ENCODE assay signal across 8 cellular contexts in the genomic region with DNA sequence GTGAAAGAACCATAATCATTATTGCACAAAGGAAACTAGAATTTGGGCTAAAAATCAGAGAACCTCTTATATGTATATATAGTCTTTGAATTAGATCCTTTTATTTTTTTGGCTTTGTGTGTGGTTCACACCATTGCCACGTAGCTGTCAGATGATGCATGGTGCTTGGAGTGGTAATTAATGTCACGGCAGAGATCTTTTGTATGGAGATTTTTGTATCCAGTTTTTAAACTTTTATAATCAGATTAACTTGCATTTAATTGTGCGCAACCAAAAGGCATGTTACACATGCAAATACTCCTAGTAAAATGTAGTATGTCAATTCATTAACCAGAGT. TPM values are rescaled to one million over a fixed set of nuclear protein-coding genes. Genes with fewer than 3 reads are reported as not detected.
DNase-seq lines count a peak whose midpoint lies in the region; ATAC-seq, FAIRE-seq and TF ChIP-seq lines count a peak whose summit lies in the region.

No MANE protein-coding gene starts in this region.

- peak overlapping the region; percentile 87 for H3K27ac ChIP-seq in Panc1 (ENCODE audit: low read length)
- peak overlapping the region; percentile 82 to 89 (median 85) for H3K27ac ChIP-seq in esophagus muscularis mucosa (replicated peaks in 1 of 4)
- no peak overlapping the region for H3K27ac ChIP-seq in pancreas

- H3K27me3 ChIP-seq in Panc1 (ENCODE audit: control insufficient read depth, insufficient read depth, low read length), result peaks cover 10% of the 10 kb centered on the region; the same call in 1 of the 2 replicates
- no peaks in the 10 kb centered on the region for H3K27me3 ChIP-seq in esophagus muscularis mucosa
- no peaks in the 10 kb centered on the region for H3K27me3 ChIP-seq in pancreas

- CTCF ChIA-PET in Panc1 (lab: Charles Lee), result interaction anchor here (1.0 to 1.7 kb wide), 3 partner anchors 14 to 311 kb away, joined by 3 to 11 read pairs (median 4); no protein-coding TSS in a partner anchor

- DNase-seq in NCI-H146 (lab: John Stamatoyannopoulos, UW) (peak; percentile 28), NCI-H146 treated with DMSO at 0.1 percent for 48 hours (lab: John Stamatoyannopoulos, UW; ENCODE audit: unreplicated experiment) (no peak), Panc1 (ENCODE audit: low read depth, low spot score) (no peak), esophagus muscularis mucosa (ENCODE audit: extremely low spot score) (no peak), pancreas (no peak)
- DNase-seq in activated CD8-positive, alpha-beta memory T cell treated with anti-CD3 and anti-CD28 coated beads, Interleukin-2, amount 50 U/mL, for 48 hours, result no peak

- ATAC-seq in Panc1 (no peak), pancreas (peak in 3 of 4 donors; percentile 11 to 23 (median 15)), HG02763 (IDR thresholded peaks at IDR 0.05; ENCODE audit: unreplicated experiment) (no peak), HG03378 (IDR thresholded peaks at IDR 0.05; ENCODE audit: unreplicated experiment) (no peak)

- in situ Hi-C loops in Panc1 (cut with HindIII; ENCODE audit: low pct_unique_long_range_greater_than_20kb, low sequenced_read_pairs), result no loop called here

- intact Hi-C loops in Panc1 (cut with micrococcal nuclease; ENCODE audit: unreplicated experiment), result no loop called here
- intact Hi-C loops in esophagus muscularis mucosa (cut with DNase I), result no loop called here
- intact Hi-C loops in pancreas (cut with DNase I), result no loop called here

- TF ChIP-seq POLR2A in esophagus muscularis mucosa (IDR thresholded peaks at IDR 0.05; ENCODE audit: low read depth), result no peak

- POLR2A ChIA-PET in Panc1 (lab: Charles Lee), result interaction anchor here (0.5 to 0.6 kb wide), 2 partner anchors 23 to 1645 kb away, joined by 3 to 5 read pairs; no protein-coding TSS in a partner anchor

- 20% methylated on average over 3 of the region's 3 CpGs for WGBS in esophagus muscularis mucosa
- 19 to 20% methylated on average over 3 of the region's 3 CpGs for WGBS in pancreas, 2 donors

- no peak for TF ChIP-seq EP300 in esophagus muscularis mucosa (IDR thresholded peaks at IDR 0.05)

- no peak for TF ChIP-seq CTCF in Panc1 (IDR thresholded peaks at IDR 0.05)
- no peak for TF ChIP-seq CTCF in esophagus muscularis mucosa (IDR thresholded peaks at IDR 0.05)
- TF ChIP-seq CTCF in pancreas (IDR thresholded peaks at IDR 0.05), result no peak

- peaks cover 11% of the 10 kb centered on the region; the same call in 1 of the 2 replicates for H3K4me1 ChIP-seq in Panc1 (ENCODE audit: control insufficient read depth, insufficient read depth, low read length)
- peaks cover 16 to 33% (median 24%) of the 10 kb centered on the region in 4 donors for H3K4me1 ChIP-seq in esophagus muscularis mucosa
- peaks cover 0 to 33% (median 30%) of the 10 kb centered on the region in 3 donors for H3K4me1 ChIP-seq in pancreas

- H3K4me3 ChIP-seq in Panc1 (ENCODE audit: low read depth in 2 of 2, low read length in 2 of 2), result peak overlapping the region; percentile 74 to 88
- H3K4me3 ChIP-seq in esophagus muscularis mucosa, result peak overlapping the region; percentile 72 to 75 (median 73)
- H3K4me3 ChIP-seq in pancreas, result peak overlapping the region; percentile 68 to 90 (median 82)

- H3K9me3 ChIP-seq in Panc1 (ENCODE audit: control insufficient read depth, insufficient read depth, low read depth, low read length) (no peaks in the 10 kb centered on the region), esophagus muscularis mucosa (no peaks in the 10 kb centered on the region), pancreas (no peaks in the 10 kb centered on the region)

- H3K36me3 ChIP-seq in Panc1 (ENCODE audit: control insufficient read depth, insufficient read depth, low read length) (peaks cover 15% of the 10 kb centered on the region), esophagus muscularis mucosa (peaks cover 0 to 11% (median 3%) of the 10 kb centered on the region in 4 donors), pancreas (no peaks in the 10 kb centered on the region)

- BruUV-seq in Panc1 (replicated peaks; lab: Mats Ljungman, UMichigan), result no TSS peak

- FAIRE-seq in pancreas (lab: Jason Lieb, UNC), result peak; percentile 23

RNA-seq across cellular contexts. Expression of gene ABHD10, which starts 0.8 kb away (rescaled TPM):
- 30.3 TPM for total RNA-seq in Panc1 (2021; ENCODE audit: unreplicated experiment)
- 26.0 TPM for polyA plus RNA-seq in Panc1 (2012; ENCODE audit: insufficient read length)
- total RNA-seq in esophagus muscularis mucosa, result 10 to 100 TPM in 3 of 4 donors, 1 to 10 TPM in 1; 6.5 to 15.0 (median 12.2) TPM
- 10 to 100 TPM; 10.3 to 15.4 (median 13.0) TPM for total RNA-seq in pancreas
- polyA plus RNA-seq in pancreas, result 10 to 100 TPM; 14.5 to 19.5 TPM

RNA-seq across cellular contexts. Expression of gene TAGLN3, which starts 19.1 kb away (rescaled TPM):
- total RNA-seq in Panc1 (2021; ENCODE audit: unreplicated experiment) (not detected), esophagus muscularis mucosa (1 to 10 TPM in 2 of 4 donors, under 1 TPM in 2; 0.83 to 4.0 (median 1.3) TPM), pancreas (1 to 10 TPM in 3 of 6 donors, under 1 TPM in 3; 0.28 to 3.1 (median 1.3) TPM)
- not detected for polyA plus RNA-seq in Panc1 (2012; ENCODE audit: insufficient read length)
- 10 to 100 TPM; 14.2 to 50.7 TPM for polyA plus RNA-seq in pancreas

RNA-seq across cellular contexts. Expression of gene TMPRSS7, which starts 54.9 kb away (rescaled TPM):
- total RNA-seq in Panc1 (2021; ENCODE audit: unreplicated experiment) (not detected), esophagus muscularis mucosa (not detected), pancreas (under 1 TPM in 4 of 6 donors, not detected in 2; 0.04 to 0.14 (median 0.08) TPM)
- polyA plus RNA-seq in Panc1 (2012; ENCODE audit: insufficient read length), result not detected
- not detected for polyA plus RNA-seq in pancreas

Comparison
In these comparisons a context has a peak if more than half of its experiments do, and no peak if none do; other contexts are left out.
1. ATAC-seq: peak in pancreas (3 of 4); none in Panc1 (single experiment), HG02763 (single experiment) and HG03378 (single experiment).
2. H3K27ac ChIP-seq: peak in Panc1 (single experiment) and esophagus muscularis mucosa (4 of 4); none in pancreas (0 of 4).
3. Peak in every context shown above with its lines, with median percentiles within 50 percentile points of each other: H3K4me3 ChIP-seq.